ENCODE assay signal across 24 cellular contexts in genomic region chr4:34157546-34157945, GRCh38.
DNase-seq lines count a peak whose midpoint lies in the region; ATAC-seq and TF ChIP-seq lines count a peak whose summit lies in the region.
"Had no signal": no experiment of that assay in that cellular context is flagged by ENCODE, and none has a peak within 500 bp of the region (broad histone marks: within the 10 kb centered on the region; RNA-seq: fewer than 3 reads in every experiment).

No MANE protein-coding gene starts in this region.

- DNase-seq in EH (ENCODE audit: low read depth) (peak; percentile 34), M059J (ENCODE audit: low read depth) (peak; percentile 8), epithelial cell of esophagus (ENCODE audit: low read depth) (peak; percentile 5), iris pigment epithelial cell (ENCODE audit: low read depth) (peak; percentile 30), aorta (no peak), GM23248 (no peak), erythroblast (lab: John Stamatoyannopoulos, UW) (no peak), NCI-H345 treated with DMSO at 0.1 percent for 48 hours (lab: John Stamatoyannopoulos, UW; ENCODE audit: unreplicated experiment) (no peak)
- DNase-seq: 8988T; AML-193; C1 segment of cervical spinal cord; Calu3; CD8-positive, alpha-beta T cell; DMS153; GF-D8; KBM-7; NCI-H1105; NCI-H146; NCI-H2029 treated with DMSO at 0.1 percent for 48 hours; NCI-H226; NCI-H524 treated with DMSO at 0.1 percent for 48 hours; NCI-H82; SHP77 had no signal

- H3K4me1 ChIP-seq in aorta (ENCODE audit: control insufficient read depth in 1 of 2, insufficient read depth in 2 of 2, low read length in 2 of 2) (no peaks in the 10 kb centered on the region), GM23248 (ENCODE audit: insufficient read depth) (0 out of 2 replicates have a peak, but pooled peaks cover 6% of the 10 kb centered on the region)

- H4K20me1 ChIP-seq in GM23248 (ENCODE audit: insufficient read depth), result no peaks in the 10 kb centered on the region

- no peaks in the 10 kb centered on the region for H3K36me3 ChIP-seq in aorta (ENCODE audit: control insufficient read depth in 1 of 2, insufficient read depth in 2 of 2, low read length in 1 of 2)
- no peaks in the 10 kb centered on the region for H3K36me3 ChIP-seq in GM23248 (ENCODE audit: low read depth)

- H3F3A ChIP-seq in GM23248 (ENCODE audit: insufficient read depth), result no peaks in the 10 kb centered on the region

- H3K27me3 ChIP-seq in aorta (ENCODE audit: control insufficient read depth in 1 of 2, insufficient read depth in 2 of 2, low read length in 1 of 2) (no peaks in the 10 kb centered on the region), GM23248 (replicated peaks; ENCODE audit: insufficient read depth) (no peaks in the 10 kb centered on the region)

- H3K79me2 ChIP-seq in GM23248 (ENCODE audit: insufficient read depth), result no peaks in the 10 kb centered on the region

- intact Hi-C loops in aorta (cut with DNase I), result no loop called here

- no peak for TF ChIP-seq CTCF in epithelial cell of esophagus (IDR thresholded peaks at IDR 0.05; ENCODE audit: insufficient read depth, low read depth, low read length, missing control alignments)

- H3K4me2 ChIP-seq in GM23248 (ENCODE audit: unreplicated experiment), result no peak overlapping the region

- in situ Hi-C loops in GM23248 (cut with MboI), result no loop called here

- H3K9ac ChIP-seq in GM23248, result no peak overlapping the region

- no peak for TF ChIP-seq POLR2A in erythroblast (IDR thresholded peaks at IDR 0.05; ENCODE audit: low read length)

- H3K9me3 ChIP-seq in aorta (ENCODE audit: control insufficient read depth, low read length) (peaks cover 3% of the 10 kb centered on the region), GM23248 (ENCODE audit: low read depth) (no peaks in the 10 kb centered on the region)

- H3K4me3 ChIP-seq in epithelial cell of esophagus (ENCODE audit: low read length), result no peak overlapping the region
- no peak overlapping the region for H3K4me3 ChIP-seq in aorta (ENCODE audit: low read length in 2 of 2)
- H3K4me3 ChIP-seq in GM23248, result no peak overlapping the region

- H2AFZ ChIP-seq in GM23248, result no peak overlapping the region

- H3K27ac ChIP-seq in aorta (ENCODE audit: low read depth in 1 of 2, low read length in 2 of 2) (no peak overlapping the region), GM23248 (no peak overlapping the region)

- ATAC-seq in aorta (ENCODE audit: low FRiP score), result no peak
- ATAC-seq: CD8-positive, alpha-beta T cell; HepG2 had no signal

- H3K9me2 ChIP-seq in GM23248 (ENCODE audit: insufficient read depth), result no peaks in the 10 kb centered on the region; the same call in 1 of the 2 replicates

Comparison
In these comparisons a context has a peak if more than half of its experiments do, and no peak if none do; other contexts are left out.
1. DNase-seq: peak in EH (single experiment), M059J (single experiment), epithelial cell of esophagus (single experiment) and iris pigment epithelial cell (single experiment); none in aorta (0 of 2), GM23248 (single experiment), erythroblast (0 of 2) and NCI-H345 treated with DMSO at 0.1 percent for 48 hours (single experiment).